24 cellular contexts compared by ENCODE assay signal in genomic region chr2:12705742-12706141, GRCh38.
"Had no signal": no experiment of that assay in that cellular context is flagged by ENCODE, and none has a peak within 500 bp of the region (broad histone marks: within the 10 kb centered on the region; RNA-seq: fewer than 3 reads in every experiment).

No MANE protein-coding gene starts in this region.

- H3K4me3 ChIP-seq: body of pancreas, cardiac muscle cell, hepatocyte, left ventricle myocardium inferior, thyroid gland, upper lobe of right lung had no signal

- H3K27me3 ChIP-seq: body of pancreas, cardiac muscle cell, hepatocyte, thyroid gland, upper lobe of right lung had no signal

- ATAC-seq: activated CD8-positive, alpha-beta T cell treated with anti-CD3 and anti-CD28 coated beads, Interleukin-2, amount 10 ng/mL, durations not matched to agents 7 days and 5 days; body of pancreas; esophagus mucosa; right cardiac atrium; stimulated activated naive CD8-positive, alpha-beta T cell treated with anti-CD3 and anti-CD28 coated beads, Interleukin-15, Interleukin-2, amounts not matched to agents 100 U/mL and 50 U/mL, for 24 hours had no signal

- H3K9me3 ChIP-seq: body of pancreas, left ventricle myocardium inferior, thyroid gland, upper lobe of right lung had no signal

- H3K27ac Mint-ChIP-seq: activated CD8-positive, alpha-beta T cell treated with anti-CD3 and anti-CD28 coated beads, Interleukin-2, amount 10 ng/mL, durations not matched to agents 7 days and 5 days; activated T-helper 1 cell treated with anti-CD3 and anti-CD28 coated beads, Interleukin-12 subunit alpha, Interleukin-12 subunit beta, Interleukin-2, Interleukin-4 antibody, amounts not matched to agents 30 ng/mL and 10 ng/mL and 1 ng/mL, durations not matched to agents 14 hours and 24 hours and 36 hours had no signal

- H3K4me1 ChIP-seq: thyroid gland had no signal

- H3K36me3 ChIP-seq: cardiac muscle cell, left ventricle myocardium inferior, thyroid gland, upper lobe of right lung had no signal

- DNase-seq: activated CD4-positive, alpha-beta T cell treated with anti-CD3 and anti-CD28 coated beads for 1 hour; activated CD4-positive, alpha-beta T cell treated with anti-CD3 and anti-CD28 coated beads, Interleukin-2, amount 50 U/mL, for 1 hour; activated CD8-positive, alpha-beta T cell treated with anti-CD3 and anti-CD28 coated beads, Interleukin-2, amount 10 ng/mL, durations not matched to agents 7 days and 5 days; activated gamma-delta T cell; activated naive CD4-positive, alpha-beta T cell treated with anti-CD3 and anti-CD28 coated beads, Interleukin-2, amount 50 U/mL, for 16 hours; anterior cingulate cortex; body of pancreas; effector memory CD4-positive, alpha-beta T cell; glutamatergic neuron; kidney glomerular epithelial cell; left ventricle myocardium inferior; midbrain; nucleus accumbens; right cardiac atrium; stimulated activated CD4-positive, alpha-beta T cell treated with anti-CD3 and anti-CD28 coated beads, Interleukin-4, amount 100 ng/mL, for 4 hours; stimulated activated naive CD8-positive, alpha-beta T cell treated with anti-CD3 and anti-CD28 coated beads, Interleukin-15, Interleukin-2, amounts not matched to agents 100 U/mL and 50 U/mL, for 24 hours; T1000; thyroid gland; upper lobe of right lung had no signal

- H3K4me3 Mint-ChIP-seq: activated CD8-positive, alpha-beta T cell treated with anti-CD3 and anti-CD28 coated beads, Interleukin-2, amount 10 ng/mL, durations not matched to agents 7 days and 5 days; activated T-helper 1 cell treated with anti-CD3 and anti-CD28 coated beads, Interleukin-12 subunit alpha, Interleukin-12 subunit beta, Interleukin-2, Interleukin-4 antibody, amounts not matched to agents 30 ng/mL and 10 ng/mL and 1 ng/mL, durations not matched to agents 14 hours and 24 hours and 36 hours had no signal

- H3K27ac ChIP-seq: cardiac muscle cell, hepatocyte, left ventricle myocardium inferior, parathyroid adenoma, thyroid gland, upper lobe of right lung had no signal
